Comparison of ENCODE assay signal across 8 cellular contexts in genomic region chr2:207143131-207143473, GRCh38. TPM values are rescaled to one million over a fixed set of nuclear protein-coding genes. Genes with fewer than 3 reads are reported as not detected.
A peak's percentile ranks its signal among the peaks of the same experiment; 100 is the strongest.
DNase-seq lines count a peak whose midpoint lies in the region; ATAC-seq and TF ChIP-seq lines count a peak whose summit lies in the region.

No MANE protein-coding gene starts in this region.

- peaks cover 77% of the 10 kb centered on the region for H3K4me1 Mint-ChIP-seq in activated CD4-positive, alpha-beta T cell treated with anti-CD3 and anti-CD28 coated beads, Interleukin-2, amount 10 ng/mL, durations not matched to agents 7 days and 5 days
- peaks cover 39% of the 10 kb centered on the region for H3K4me1 Mint-ChIP-seq in activated T-helper 17 cell treated with anti-CD3 and anti-CD28 coated beads, Interleukin-2, amount 50 U/mL, for 72 hours
- peaks cover 26% of the 10 kb centered on the region for H3K4me1 Mint-ChIP-seq in Calu3 (ENCODE audit: low read depth, unreplicated experiment)

- peaks cover 69% of the 10 kb centered on the region for H3K36me3 Mint-ChIP-seq in activated CD4-positive, alpha-beta T cell treated with anti-CD3 and anti-CD28 coated beads, Interleukin-2, amount 10 ng/mL, durations not matched to agents 7 days and 5 days (ENCODE audit: low read depth)
- peaks cover 25% of the 10 kb centered on the region for H3K36me3 Mint-ChIP-seq in activated T-helper 17 cell treated with anti-CD3 and anti-CD28 coated beads, Interleukin-2, amount 50 U/mL, for 72 hours (ENCODE audit: low read depth)
- H3K36me3 Mint-ChIP-seq in Calu3 (ENCODE audit: insufficient read depth, unreplicated experiment): peaks cover 14% of the 10 kb centered on the region

- intact Hi-C loops in Calu3 (cut with micrococcal nuclease; ENCODE audit: unreplicated experiment): no loop called here

- POLR2A ChIA-PET in activated CD4-positive, alpha-beta T cell treated with anti-CD3 and anti-CD28 coated beads, Interleukin-2, amount 10 ng/mL, durations not matched to agents 7 days and 5 days (lab: Charles Lee): interaction anchor here (0.5 to 1.2 kb wide), 3 partner anchors 68 to 357 kb away, joined by 3 read pairs; no protein-coding TSS in a partner anchor

- H3K4me1 ChIP-seq in thymus (ENCODE audit: control insufficient read depth, insufficient read depth, low read length): peaks cover 30% of the 10 kb centered on the region

- no TSS peak for BruUV-seq in Calu3 (replicated peaks; lab: Mats Ljungman, UMichigan)

- DNase-seq in activated CD4-positive, alpha-beta T cell treated with anti-CD3 and anti-CD28 coated beads, Interleukin-2, amount 10 ng/mL, durations not matched to agents 7 days and 5 days: no peak
- no peak for DNase-seq in activated CD4-positive, alpha-beta T cell treated with anti-CD3 and anti-CD28 coated beads for 4 hours
- no peak for DNase-seq in left lobe of liver (ENCODE audit: low spot score)
- no peak for DNase-seq in T-helper 9 cell
- no peak for DNase-seq in Calu3

- peak overlapping the region; percentile 95 for H3K27ac Mint-ChIP-seq in activated CD4-positive, alpha-beta T cell treated with anti-CD3 and anti-CD28 coated beads, Interleukin-2, amount 10 ng/mL, durations not matched to agents 7 days and 5 days
- peak overlapping the region; percentile 94 for H3K27ac Mint-ChIP-seq in activated T-helper 17 cell treated with anti-CD3 and anti-CD28 coated beads, Interleukin-2, amount 50 U/mL, for 72 hours
- H3K27ac Mint-ChIP-seq in Calu3 (ENCODE audit: unreplicated experiment): no peak overlapping the region

- CTCF ChIA-PET in activated CD4-positive, alpha-beta T cell treated with anti-CD3 and anti-CD28 coated beads, Interleukin-2, amount 10 ng/mL, durations not matched to agents 7 days and 5 days (lab: Charles Lee): interaction anchor here (0.6 to 1.5 kb wide), 4 partner anchors 12 to 330 kb away, joined by 3 to 8 read pairs (median 4); no protein-coding TSS in a partner anchor
- CTCF ChIA-PET in Calu3 (lab: Charles Lee): no interaction called here

- peaks cover 9% of the 10 kb centered on the region for H3K36me3 ChIP-seq in thymus (ENCODE audit: control insufficient read depth, insufficient read depth)

- peak overlapping the region; percentile 23 for H3K4me3 ChIP-seq in thymus (ENCODE audit: low read length)

- TF ChIP-seq CTCF in Calu3 (IDR thresholded peaks at IDR 0.05; ENCODE audit: unreplicated experiment): no peak

- H3K27me3 ChIP-seq in thymus (ENCODE audit: control insufficient read depth, insufficient read depth): no peaks in the 10 kb centered on the region

- H3K9me3 ChIP-seq in thymus (ENCODE audit: control insufficient read depth): no peaks in the 10 kb centered on the region

- WGBS in thymus: under 1% methylated on average over 2 of the region's 2 CpGs

- no peaks in the 10 kb centered on the region for H3K27me3 Mint-ChIP-seq in activated CD4-positive, alpha-beta T cell treated with anti-CD3 and anti-CD28 coated beads, Interleukin-2, amount 10 ng/mL, durations not matched to agents 7 days and 5 days
- no peaks in the 10 kb centered on the region for H3K27me3 Mint-ChIP-seq in activated T-helper 17 cell treated with anti-CD3 and anti-CD28 coated beads, Interleukin-2, amount 50 U/mL, for 72 hours
- no peaks in the 10 kb centered on the region for H3K27me3 Mint-ChIP-seq in Calu3 (ENCODE audit: unreplicated experiment)

- peaks cover 13% of the 10 kb centered on the region for H3K9me3 Mint-ChIP-seq in activated CD4-positive, alpha-beta T cell treated with anti-CD3 and anti-CD28 coated beads, Interleukin-2, amount 10 ng/mL, durations not matched to agents 7 days and 5 days
- no peaks in the 10 kb centered on the region for H3K9me3 Mint-ChIP-seq in activated T-helper 17 cell treated with anti-CD3 and anti-CD28 coated beads, Interleukin-2, amount 50 U/mL, for 72 hours
- H3K9me3 Mint-ChIP-seq in Calu3 (ENCODE audit: low read depth, unreplicated experiment): no peaks in the 10 kb centered on the region

- H3K27ac ChIP-seq in thymus (ENCODE audit: low read depth): no peak overlapping the region

- peak overlapping the region; percentile 60 for H3K4me3 Mint-ChIP-seq in activated CD4-positive, alpha-beta T cell treated with anti-CD3 and anti-CD28 coated beads, Interleukin-2, amount 10 ng/mL, durations not matched to agents 7 days and 5 days
- peak overlapping the region; percentile 71 for H3K4me3 Mint-ChIP-seq in activated T-helper 17 cell treated with anti-CD3 and anti-CD28 coated beads, Interleukin-2, amount 50 U/mL, for 72 hours
- no peak overlapping the region for H3K4me3 Mint-ChIP-seq in Calu3 (ENCODE audit: low read depth, unreplicated experiment)

- peak; percentile 13 for ATAC-seq in activated T-helper 17 cell treated with anti-CD3 and anti-CD28 coated beads, Interleukin-2, amount 50 U/mL, for 72 hours (replicated peaks)
- ATAC-seq in left lobe of liver (peak; percentile 31), HG02981 (IDR thresholded peaks at IDR 0.05; ENCODE audit: unreplicated experiment) (no peak)

RNA-seq across cellular contexts. Expression of gene KLF7, which starts 22.6 kb away (rescaled TPM):
- total RNA-seq in activated CD4-positive, alpha-beta T cell treated with anti-CD3 and anti-CD28 coated beads, Interleukin-2, amount 10 ng/mL, durations not matched to agents 7 days and 5 days: 10 to 100 TPM; 35.3 to 38.2 TPM
- 10 to 100 TPM; 32.8 to 40.6 TPM for total RNA-seq in activated T-helper 17 cell treated with anti-CD3 and anti-CD28 coated beads, Interleukin-2, amount 50 U/mL, for 72 hours
- total RNA-seq in left lobe of liver: 9.7 TPM
- 11.0 TPM for polyA plus RNA-seq in thymus
- total RNA-seq in Calu3 (2022): 22.2 and 24.9 TPM in 2 replicates
